ENCODE assay signal across 14 cellular contexts in the genomic region with DNA sequence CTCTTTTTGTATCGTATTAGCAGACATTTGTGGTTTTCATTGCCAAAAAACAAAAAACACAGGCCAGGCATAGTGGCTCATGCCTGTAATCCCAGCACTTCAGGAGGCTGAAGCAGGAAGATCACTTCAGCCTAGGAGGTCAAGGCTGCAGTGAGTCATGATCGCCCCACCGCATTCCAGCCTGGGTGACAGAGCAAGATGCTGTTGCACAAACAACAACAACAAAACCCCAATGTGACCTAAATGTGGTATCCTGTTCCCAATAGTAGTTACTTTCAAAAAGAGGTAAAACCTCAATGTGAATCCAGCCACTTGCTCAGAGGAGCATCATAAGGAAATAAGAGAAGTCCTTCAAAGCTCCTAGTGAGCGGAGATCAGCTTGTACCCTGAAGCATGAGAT.
DNase-seq lines count a peak whose midpoint lies in the region; TF ChIP-seq lines count a peak whose summit lies in the region.
"Had no signal": no experiment of that assay in that cellular context is flagged by ENCODE, and none has a peak within 500 bp of the region (broad histone marks: within the 10 kb centered on the region; RNA-seq: fewer than 3 reads in every experiment).

No MANE protein-coding gene starts in this region.

- no peak for TF ChIP-seq CTCF in fibroblast of pulmonary artery (IDR thresholded peaks at IDR 0.05; ENCODE audit: low read length, missing control alignments)

- DNase-seq in SKM-1 treated with dmso at 0.1 percent for 144 hours (lab: John Stamatoyannopoulos, UW; ENCODE audit: unreplicated experiment) (peak; percentile 9), SKM-1 (lab: John Stamatoyannopoulos, UW; ENCODE audit: unreplicated experiment) (no peak), SW480 (ENCODE audit: low spot score) (peak; percentile 46), fibroblast of pulmonary artery (ENCODE audit: low read depth) (peak; percentile 29), stromal cell of bone marrow (ENCODE audit: low read depth) (peak; percentile 19), NCI-H128 (lab: John Stamatoyannopoulos, UW; ENCODE audit: unreplicated experiment) (no peak), SHP77 treated with DMSO at 0.1 percent for 48 hours (lab: John Stamatoyannopoulos, UW) (no peak)
- no peak for DNase-seq in activated naive CD4-positive, alpha-beta T cell treated with anti-CD3 and anti-CD28 coated beads, Interleukin-2, amount 50 U/mL, for 16 hours
- DNase-seq: activated CD8-positive, alpha-beta memory T cell treated with anti-CD3 and anti-CD28 coated beads for 24 hours; heart right ventricle; NCI-H1105 treated with DMSO at 0.1 percent for 48 hours; stimulated activated CD4-positive, alpha-beta T cell treated with anti-CD3 and anti-CD28 coated beads, Interleukin-2, amount 100 ng/mL, for 48 hours had no signal

- H3K4me3 ChIP-seq in fibroblast of pulmonary artery (replicated peaks; ENCODE audit: low read depth, low read length), result no peak overlapping the region
- H3K4me3 ChIP-seq: cardiac muscle cell, heart right ventricle, tibial nerve had no signal

Comparison
In these comparisons a context has a peak if more than half of its experiments do, and no peak if none do; other contexts are left out.
1. DNase-seq: peak in SKM-1 treated with dmso at 0.1 percent for 144 hours (single experiment), SW480 (single experiment), fibroblast of pulmonary artery (single experiment) and stromal cell of bone marrow (single experiment); none in SKM-1 (single experiment), NCI-H128 (single experiment), SHP77 treated with DMSO at 0.1 percent for 48 hours (single experiment) and activated naive CD4-positive, alpha-beta T cell treated with anti-CD3 and anti-CD28 coated beads, Interleukin-2, amount 50 U/mL, for 16 hours (single experiment).